ENCODE assay signal across 28 cellular contexts in the genomic region with DNA sequence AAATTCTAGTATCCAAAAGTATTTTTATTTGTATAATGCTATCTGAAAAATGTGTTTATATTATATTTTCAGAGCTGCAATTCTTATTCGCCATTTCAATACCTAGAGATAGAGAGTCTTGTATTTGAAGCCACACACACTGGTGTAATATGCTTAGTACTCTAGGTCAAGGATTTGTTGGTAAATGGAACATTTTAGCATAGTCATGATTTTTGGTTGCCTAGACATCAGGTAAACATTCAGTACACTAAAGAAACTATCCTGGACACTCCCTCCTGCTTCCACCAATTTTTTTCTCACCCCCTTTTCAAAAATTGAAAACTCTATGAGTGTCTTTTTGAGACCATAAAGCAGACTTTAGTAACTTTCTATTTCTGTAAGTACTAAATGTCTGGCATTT. TPM values are rescaled to one million over a fixed set of nuclear protein-coding genes. Genes with fewer than 3 reads are reported as not detected.
DNase-seq lines count a peak whose midpoint lies in the region; ATAC-seq and TF ChIP-seq lines count a peak whose summit lies in the region.
"Had no signal": no experiment of that assay in that cellular context is flagged by ENCODE, and none has a peak within 500 bp of the region (broad histone marks: within the 10 kb centered on the region; RNA-seq: fewer than 3 reads in every experiment).

No MANE protein-coding gene starts in this region.

- no peak overlapping the region for H3K27ac Mint-ChIP-seq in activated CD8-positive, alpha-beta T cell treated with anti-CD3 and anti-CD28 coated beads for 36 hours
- H3K27ac Mint-ChIP-seq: activated CD8-positive, alpha-beta T cell treated with anti-CD3 and anti-CD28 coated beads, Interleukin-2, amount 10 ng/mL, durations not matched to agents 7 days and 5 days; activated naive CD8-positive, alpha-beta T cell; B cell; T-helper 2 cell treated with Interferon-gamma antibody and Interleukin-4, amounts not matched to agents 5 μg/mL and 100 μg/mL, for 36 hours had no signal

- no peaks in the 10 kb centered on the region for H3K9me3 Mint-ChIP-seq in activated CD8-positive, alpha-beta T cell treated with anti-CD3 and anti-CD28 coated beads for 36 hours
- H3K9me3 Mint-ChIP-seq: CD4-positive, alpha-beta memory T cell; immature natural killer cell; T-helper 2 cell treated with Interferon-gamma antibody and Interleukin-4, amounts not matched to agents 5 μg/mL and 100 μg/mL, for 36 hours had no signal

- POLR2A ChIA-PET in activated CD8-positive, alpha-beta T cell treated with anti-CD3 and anti-CD28 coated beads for 36 hours (lab: Charles Lee) = no interaction called here

- H3K79me2 ChIP-seq in GM23248 (ENCODE audit: insufficient read depth) = no peaks in the 10 kb centered on the region

- no peak overlapping the region for H2AFZ ChIP-seq in GM23248

- peak; percentile 37 for DNase-seq in GM23248
- DNase-seq in adipocyte (ENCODE audit: low read depth) = peak; percentile 34
- peak; percentile 21 for DNase-seq in fibroblast of peridontal ligament (ENCODE audit: extremely low read depth)
- peak; percentile 8 to 43 for DNase-seq in lung microvascular endothelial cell (ENCODE audit: low read depth in 2 of 2)
- no peak for DNase-seq in activated CD8-positive, alpha-beta T cell treated with anti-CD3 and anti-CD28 coated beads for 36 hours
- DNase-seq in epidermal melanocyte (ENCODE audit: insufficient read length, low spot score) = no peak
- DNase-seq in activated effector memory CD4-positive, alpha-beta T cell treated with Interleukin-2 at 50 U/mL for 16 hours = no peak
- DNase-seq: activated CD8-positive, alpha-beta T cell treated with anti-CD3 and anti-CD28 coated beads, Interleukin-2, amount 10 ng/mL, durations not matched to agents 7 days and 5 days; aorta; CD4-positive, alpha-beta memory T cell; hypothalamus; immature natural killer cell; Karpas-422; NCI-H1417 treated with DMSO at 0.1 percent for 48 hours; NCI-H2081; NCI-H774; SIG-M5; stimulated activated CD4-positive, alpha-beta T cell treated with anti-CD3 and anti-CD28 coated beads, Interleukin-4, amount 100 ng/mL, for 1 hour; tibial artery had no signal

- peaks cover 17% of the 10 kb centered on the region for H3K4me1 Mint-ChIP-seq in activated CD8-positive, alpha-beta T cell treated with anti-CD3 and anti-CD28 coated beads for 36 hours (ENCODE audit: low read depth)
- H3K4me1 Mint-ChIP-seq: B cell had no signal

- no peak for TF ChIP-seq CTCF in activated CD8-positive, alpha-beta T cell treated with anti-CD3 and anti-CD28 coated beads for 36 hours (IDR thresholded peaks at IDR 0.05)

- H3K9ac ChIP-seq in GM23248 (no peak overlapping the region), adipocyte (ENCODE audit: low read length) (no peak overlapping the region)

- 95 to 97% methylated on average over 1 of the region's 1 CpG for WGBS in GM23248 (ENCODE audit: low coverage in 1 of 2, low lambda C conversion rate in 2 of 2, missing lambda C conversion rate in 2 of 2), 2 experiments

- peaks cover 14% of the 10 kb centered on the region for H3K36me3 Mint-ChIP-seq in activated CD8-positive, alpha-beta T cell treated with anti-CD3 and anti-CD28 coated beads for 36 hours (ENCODE audit: low read depth)

- CTCF ChIA-PET in activated CD8-positive, alpha-beta T cell treated with anti-CD3 and anti-CD28 coated beads for 36 hours (lab: Charles Lee) = interaction anchor here (1.0 to 5.5 kb wide), 3 partner anchors 12 to 176 kb away, joined by 3 to 18 read pairs (median 4); no protein-coding TSS in a partner anchor

- no peak overlapping the region for H3K4me2 ChIP-seq in GM23248 (ENCODE audit: unreplicated experiment)

- H3K4me1 ChIP-seq in GM23248 (ENCODE audit: insufficient read depth) (no peaks in the 10 kb centered on the region), adipocyte (ENCODE audit: control insufficient read depth, insufficient read depth, low read length) (peaks cover 26% of the 10 kb centered on the region)
- H3K4me1 ChIP-seq: tibial artery had no signal

- no peaks in the 10 kb centered on the region for H3K9me2 ChIP-seq in GM23248 (ENCODE audit: insufficient read depth)

- no peak for ATAC-seq in activated CD8-positive, alpha-beta T cell treated with anti-CD3 and anti-CD28 coated beads for 36 hours
- ATAC-seq in HG02970 (IDR thresholded peaks at IDR 0.05; ENCODE audit: low FRiP score, unreplicated experiment) = no peak
- ATAC-seq: activated CD8-positive, alpha-beta T cell treated with anti-CD3 and anti-CD28 coated beads, Interleukin-2, amount 10 ng/mL, durations not matched to agents 7 days and 5 days; gastroesophageal sphincter; GM12878 had no signal

- H3K4me3 ChIP-seq in GM23248 (no peak overlapping the region), adipocyte (ENCODE audit: low read length) (no peak overlapping the region)
- H3K4me3 ChIP-seq: esophagus muscularis mucosa, gastroesophageal sphincter, GM12878, HAP-1, tibial artery had no signal

- no peaks in the 10 kb centered on the region for H4K20me1 ChIP-seq in GM23248 (ENCODE audit: insufficient read depth)

- no peaks in the 10 kb centered on the region for H3K27me3 Mint-ChIP-seq in activated CD8-positive, alpha-beta T cell treated with anti-CD3 and anti-CD28 coated beads for 36 hours
- H3K27me3 Mint-ChIP-seq: activated naive CD8-positive, alpha-beta T cell; B cell; CD4-positive, alpha-beta memory T cell; progenitor cell of endocrine pancreas had no signal

- H3K27ac ChIP-seq in GM23248 = 0 out of 2 replicates have a peak overlapping the region, but pooled peaks have one; percentile 4
- H3K27ac ChIP-seq: esophagus muscularis mucosa, gastroesophageal sphincter, tibial artery had no signal

- no peaks in the 10 kb centered on the region for H3K9me3 ChIP-seq in GM23248 (ENCODE audit: low read depth)
- no peaks in the 10 kb centered on the region for H3K9me3 ChIP-seq in adipocyte (ENCODE audit: control insufficient read depth, low read length)
- H3K9me3 ChIP-seq: esophagus muscularis mucosa, gastroesophageal sphincter, HAP-1, tibial artery had no signal

- no peak overlapping the region for H3K4me3 Mint-ChIP-seq in activated CD8-positive, alpha-beta T cell treated with anti-CD3 and anti-CD28 coated beads for 36 hours
- H3K4me3 Mint-ChIP-seq: activated CD8-positive, alpha-beta T cell treated with anti-CD3 and anti-CD28 coated beads, Interleukin-2, amount 10 ng/mL, durations not matched to agents 7 days and 5 days; activated naive CD8-positive, alpha-beta T cell; B cell; CD4-positive, alpha-beta memory T cell; immature natural killer cell; T-helper 2 cell treated with Interferon-gamma antibody and Interleukin-4, amounts not matched to agents 5 μg/mL and 100 μg/mL, for 36 hours had no signal

- intact Hi-C loops in activated CD8-positive, alpha-beta T cell treated with anti-CD3 and anti-CD28 coated beads for 36 hours (cut with micrococcal nuclease) = no loop called here

- in situ Hi-C loops in GM23248 (cut with MboI) = loop anchor here (25.0 kb wide), 1 partner anchor 184 kb away; no protein-coding TSS in a partner anchor

- peaks cover 5% of the 10 kb centered on the region; the same call in 1 of the 2 replicates for H3F3A ChIP-seq in GM23248 (ENCODE audit: insufficient read depth)

- H3K36me3 ChIP-seq in GM23248 (ENCODE audit: low read depth) (peaks cover 41% of the 10 kb centered on the region; the same call in 1 of the 2 replicates), adipocyte (ENCODE audit: control insufficient read depth, insufficient read depth, low read length, severe bottlenecking) (peaks cover 36% of the 10 kb centered on the region)

- H3K27me3 ChIP-seq in GM23248 (replicated peaks; ENCODE audit: insufficient read depth) (no peaks in the 10 kb centered on the region), adipocyte (replicated peaks; ENCODE audit: control insufficient read depth, insufficient read depth, low read length) (no peaks in the 10 kb centered on the region)
- H3K27me3 ChIP-seq: esophagus muscularis mucosa, gastroesophageal sphincter, tibial artery had no signal

RNA-seq across cellular contexts. Expression of a gene that starts 20.8 kb away (rescaled TPM):
- total RNA-seq in GM23248 (2014; rRNA removed; shearing (Covaris generic)) = 8.9 and 10.1 TPM in 2 replicates
- polyA plus RNA-seq in GM23248 (2016; fragmentation: Nextera tagmentation; extraction: Ambion mirVana) = 2.4 and 2.9 TPM in 2 replicates
- total RNA-seq in lung microvascular endothelial cell = 3.7 and 4.2 TPM in 2 replicates
- total RNA-seq in activated CD8-positive, alpha-beta T cell treated with anti-CD3 and anti-CD28 coated beads for 36 hours = 10 to 100 TPM in 1 of 2 experiments, 1 to 10 TPM in 1; 9.7 to 10.1 TPM

RNA-seq across cellular contexts. Expression of a gene that starts 22.4 kb away (rescaled TPM):
- total RNA-seq in GM23248 (2014; rRNA removed; shearing (Covaris generic)) = 63.7 and 67.2 TPM in 2 replicates
- polyA plus RNA-seq in GM23248 (2016; fragmentation: Nextera tagmentation; extraction: Ambion mirVana) = 37.3 and 40.6 TPM in 2 replicates
- total RNA-seq in lung microvascular endothelial cell = 17.7 and 29.2 TPM in 2 replicates
- total RNA-seq in activated CD8-positive, alpha-beta T cell treated with anti-CD3 and anti-CD28 coated beads for 36 hours = 10 to 100 TPM; 46.7 to 50.2 TPM

RNA-seq across cellular contexts. Expression of a gene that starts 43.4 kb away (rescaled TPM):
- 17.1 and 19.5 TPM in 2 replicates for total RNA-seq in GM23248 (2014; rRNA removed; shearing (Covaris generic))
- polyA plus RNA-seq in GM23248 (2016; fragmentation: Nextera tagmentation; extraction: Ambion mirVana) = 4.4 and 6.0 TPM in 2 replicates
- total RNA-seq in lung microvascular endothelial cell = 25.1 and 35.7 TPM in 2 replicates
- total RNA-seq in activated CD8-positive, alpha-beta T cell treated with anti-CD3 and anti-CD28 coated beads for 36 hours = 10 to 100 TPM; 54.8 to 59.3 TPM

RNA-seq across cellular contexts. Expression of a gene that starts 46.8 kb away (rescaled TPM):
- 9.4 and 26.8 TPM in 2 replicates for total RNA-seq in GM23248 (2014; rRNA removed; shearing (Covaris generic))
- polyA plus RNA-seq in GM23248 (2016; fragmentation: Nextera tagmentation; extraction: Ambion mirVana) = 1.3 and 1.7 TPM in 2 replicates
- 3.1 and 4.8 TPM in 2 replicates for total RNA-seq in lung microvascular endothelial cell
- total RNA-seq in activated CD8-positive, alpha-beta T cell treated with anti-CD3 and anti-CD28 coated beads for 36 hours = 10 to 100 TPM; 22.8 to 22.9 TPM
- polyA plus RNA-seq: CD4-positive, alpha-beta memory T cell had no signal

Comparison
In these comparisons a context has a peak if more than half of its experiments do, and no peak if none do; other contexts are left out.
1. DNase-seq: peak in GM23248 (single experiment), adipocyte (single experiment), fibroblast of peridontal ligament (single experiment) and lung microvascular endothelial cell (2 of 2); none in activated CD8-positive, alpha-beta T cell treated with anti-CD3 and anti-CD28 coated beads for 36 hours (single experiment), epidermal melanocyte (single experiment) and activated effector memory CD4-positive, alpha-beta T cell treated with Interleukin-2 at 50 U/mL for 16 hours (single experiment).